In genomic region chr11:118176400-118177134, GRCh38 we compare ENCODE assay signal across 10 cellular contexts. TPM values are rescaled to one million over a fixed set of nuclear protein-coding genes. Genes with fewer than 3 reads are reported as not detected.
DNase-seq lines count a peak whose midpoint lies in the region; ATAC-seq and TF ChIP-seq lines count a peak whose summit lies in the region.
"Had no signal": no experiment of that assay in that cellular context is flagged by ENCODE, and none has a peak within 500 bp of the region (broad histone marks: within the 10 kb centered on the region; RNA-seq: fewer than 3 reads in every experiment).

Gene SCN2B (minus strand): TSS chr11:118176639. CDS start chr11:118176431, 208 bp downstream.

- DNase-seq in Karpas-422 (peak; percentile 60), colonic mucosa (no peak), DMS114 treated with DMSO at 0.1 percent for 48 hours (lab: John Stamatoyannopoulos, UW; ENCODE audit: unreplicated experiment) (no peak), HUDEP-2 (lab: John Stamatoyannopoulos, UW; ENCODE audit: unreplicated experiment in 76 of 76) (no peak)
- DNase-seq: NCI-H1694 treated with DMSO at 0.1 percent for 48 hours had no signal

- no peaks in the 10 kb centered on the region for H3K79me2 ChIP-seq in Karpas-422 (ENCODE audit: low read length)

- peak within 1 kb of the TSS; percentile 63 for H3K4me3 ChIP-seq in Karpas-422 (ENCODE audit: low read length)
- peak within 1 kb of the TSS; percentile 7 for H3K4me3 ChIP-seq in colonic mucosa
- H3K4me3 ChIP-seq in stomach smooth muscle (ENCODE audit: low read length in 2 of 2) = peak within 1 kb of the TSS; percentile 61 to 76
- H3K4me3 ChIP-seq: SK-N-MC had no signal

- no peaks in the 10 kb centered on the region for H3K9me2 ChIP-seq in Karpas-422 (replicated peaks; ENCODE audit: insufficient read depth, low read length)

- intact Hi-C loops in colonic mucosa (cut with DNase I) = no loop called here

- ATAC-seq in GM21360 (IDR thresholded peaks at IDR 0.05; ENCODE audit: unreplicated experiment) = no peak
- ATAC-seq in GM21515 (IDR thresholded peaks at IDR 0.05; ENCODE audit: unreplicated experiment) = no peak

- no peak within 1 kb of the TSS for H3K27ac ChIP-seq in Karpas-422 (ENCODE audit: low read length)
- H3K27ac ChIP-seq in colonic mucosa = no peak within 1 kb of the TSS
- peak within 1 kb of the TSS; percentile 71 for H3K27ac ChIP-seq in layer of hippocampus (ENCODE audit: low read depth, low read length)
- H3K27ac ChIP-seq in stomach smooth muscle (ENCODE audit: low read length) = no peak within 1 kb of the TSS
- H3K27ac ChIP-seq: SK-N-MC had no signal

- H3K9ac ChIP-seq in Karpas-422 (ENCODE audit: low read length) (peak within 1 kb of the TSS; percentile 66), colonic mucosa (ENCODE audit: low read depth in 2 of 2, low read length in 2 of 2) (no peak within 1 kb of the TSS), stomach smooth muscle (ENCODE audit: low read length in 2 of 2) (peak within 1 kb of the TSS; percentile 8 to 64)

- H2AFZ ChIP-seq in Karpas-422 (ENCODE audit: low read length) = 0 out of 2 replicates have a peak within 1 kb of the TSS, but pooled peaks have one; percentile 60

- peak within 1 kb of the TSS; percentile 74 for H3K4me2 ChIP-seq in Karpas-422 (ENCODE audit: low read depth, low read length, poor library complexity, severe bottlenecking)

- no peaks in the 10 kb centered on the region for H3K27me3 ChIP-seq in Karpas-422 (ENCODE audit: low read length)
- no peaks in the 10 kb centered on the region for H3K27me3 ChIP-seq in colonic mucosa
- no peaks in the 10 kb centered on the region for H3K27me3 ChIP-seq in layer of hippocampus (ENCODE audit: control insufficient read depth, insufficient read depth, low read length)
- H3K27me3 ChIP-seq in stomach smooth muscle (ENCODE audit: control insufficient read depth in 1 of 2, insufficient read depth in 2 of 2, low read length in 2 of 2) = no peaks in the 10 kb centered on the region

- H3K4me1 ChIP-seq in Karpas-422 (ENCODE audit: low read length) = peaks cover 32% of the 10 kb centered on the region
- no peaks in the 10 kb centered on the region for H3K4me1 ChIP-seq in colonic mucosa
- H3K4me1 ChIP-seq in stomach smooth muscle (ENCODE audit: control insufficient read depth, insufficient read depth, low read length) = peaks cover 26% of the 10 kb centered on the region

- H4K20me1 ChIP-seq in Karpas-422 (ENCODE audit: insufficient read depth, low read depth, low read length) = no peaks in the 10 kb centered on the region

- H3K36me3 ChIP-seq in Karpas-422 (ENCODE audit: insufficient read depth, low read length) (no peaks in the 10 kb centered on the region), colonic mucosa (no peaks in the 10 kb centered on the region), stomach smooth muscle (ENCODE audit: control insufficient read depth in 2 of 2, insufficient read depth in 2 of 2, low read length in 2 of 2) (no peaks in the 10 kb centered on the region)

- H3K9me3 ChIP-seq in Karpas-422 (ENCODE audit: low read length) = no peaks in the 10 kb centered on the region
- no peaks in the 10 kb centered on the region for H3K9me3 ChIP-seq in colonic mucosa
- no peaks in the 10 kb centered on the region for H3K9me3 ChIP-seq in stomach smooth muscle (ENCODE audit: control insufficient read depth in 2 of 2, low read length in 2 of 2)

- TF ChIP-seq CTCF in colonic mucosa (IDR thresholded peaks at IDR 0.05) = no peak

RNA-seq across cellular contexts. Expression of gene SCN2B, which starts in this region (rescaled TPM):
- total RNA-seq in Karpas-422 (2014; rRNA removed; shearing (Covaris generic); ENCODE audit: low replicate concordance) = 0.25 TPM in 1 of 2 replicates, not detected in the other
- under 1 TPM; 0.12 to 0.45 TPM for total RNA-seq in colonic mucosa

Comparison
In these comparisons a context has a peak if more than half of its experiments do, and no peak if none do; other contexts are left out.
1. Peak in DNase-seq, H3K4me3 ChIP-seq, H3K9ac ChIP-seq and H3K4me2 ChIP-seq in Karpas-422; RNA of the gene not detected or under 1 TPM.
2. H3K4me3 ChIP-seq: peak in every context shown above with its lines; median percentile 68 in stomach smooth muscle; 63 in Karpas-422; 7 in colonic mucosa.
3. H3K9ac ChIP-seq: peak in stomach smooth muscle (2 of 2); none in colonic mucosa (0 of 2).